In the genomic region with DNA sequence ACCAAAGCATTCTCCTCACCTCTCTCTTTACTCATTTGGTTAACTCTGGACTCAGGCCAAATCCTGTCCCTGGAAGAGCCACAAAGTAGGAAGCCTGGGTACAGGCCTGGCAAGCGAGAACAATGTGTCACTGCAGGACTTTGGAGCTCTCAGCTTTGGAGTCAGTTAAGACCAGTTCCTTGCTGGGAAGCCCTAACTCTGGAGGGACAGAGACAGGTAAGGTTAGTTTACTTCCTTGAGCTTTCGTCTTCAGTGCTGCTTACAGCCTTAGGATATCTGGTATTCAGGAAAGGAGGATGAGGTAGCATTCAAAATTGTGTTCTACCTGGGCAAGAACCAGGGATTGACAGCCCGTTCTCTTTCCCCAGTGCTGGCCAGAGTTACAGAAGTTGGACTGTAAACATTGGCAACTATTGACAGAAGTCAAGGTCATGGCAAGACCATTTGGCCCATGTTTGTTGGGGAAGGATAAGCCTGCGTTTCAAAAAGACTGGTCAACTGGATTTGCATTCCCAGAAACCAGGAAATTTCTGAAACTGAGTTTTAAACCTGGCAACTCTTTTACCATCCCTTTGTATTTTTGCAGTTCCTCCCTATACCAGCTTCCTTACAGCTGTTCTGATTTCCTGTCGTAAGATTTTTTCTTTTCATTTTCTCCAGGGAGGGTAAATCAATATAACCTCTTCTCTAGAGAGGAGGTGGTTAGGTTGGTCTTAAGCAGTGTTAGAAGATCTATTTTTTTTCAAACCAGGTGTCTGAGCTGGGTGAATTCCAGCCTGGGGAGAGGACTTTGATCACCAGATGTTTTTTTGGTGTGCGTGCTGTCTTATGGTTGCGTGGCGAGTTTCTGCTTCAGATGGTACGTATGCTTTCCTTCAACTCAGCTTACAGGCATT, we compare ENCODE assay signal across 1 cellular context.
TF ChIP-seq lines count a peak whose summit lies in the region.

A gene with protein sequence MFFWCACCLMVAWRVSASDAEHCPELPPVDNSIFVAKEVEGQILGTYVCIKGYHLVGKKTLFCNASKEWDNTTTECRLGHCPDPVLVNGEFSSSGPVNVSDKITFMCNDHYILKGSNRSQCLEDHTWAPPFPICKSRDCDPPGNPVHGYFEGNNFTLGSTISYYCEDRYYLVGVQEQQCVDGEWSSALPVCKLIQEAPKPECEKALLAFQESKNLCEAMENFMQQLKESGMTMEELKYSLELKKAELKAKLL (plus strand): TSS at position 130 of the 896 bp plus-strand sequence. CDS start 672 bp downstream, at position 802.

TF ChIP-seq in HepG2, 621 proteins besides CTCF, POLR2A, EP300 and RAD21 (continued from another document):
- TF ChIP-seq, protein P1, sequence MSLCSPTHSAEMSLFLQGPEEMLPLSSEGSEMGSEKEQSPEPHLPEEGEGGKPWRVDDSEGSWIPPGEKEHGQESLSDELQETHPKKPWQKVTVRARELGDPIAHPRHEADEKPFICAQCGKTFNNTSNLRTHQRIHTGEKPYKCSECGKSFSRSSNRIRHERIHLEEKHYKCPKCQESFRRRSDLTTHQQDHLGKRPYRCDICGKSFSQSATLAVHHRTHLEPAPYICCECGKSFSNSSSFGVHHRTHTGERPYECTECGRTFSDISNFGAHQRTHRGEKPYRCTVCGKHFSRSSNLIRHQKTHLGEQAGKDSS (CRISPR knock-in tag; IDR thresholded peaks at IDR 0.05; ENCODE audit: borderline replicate concordance, low read depth) = 0 out of 2 replicates have a peak, but pooled peaks have one; percentile 71
- TF ChIP-seq, protein P2, sequence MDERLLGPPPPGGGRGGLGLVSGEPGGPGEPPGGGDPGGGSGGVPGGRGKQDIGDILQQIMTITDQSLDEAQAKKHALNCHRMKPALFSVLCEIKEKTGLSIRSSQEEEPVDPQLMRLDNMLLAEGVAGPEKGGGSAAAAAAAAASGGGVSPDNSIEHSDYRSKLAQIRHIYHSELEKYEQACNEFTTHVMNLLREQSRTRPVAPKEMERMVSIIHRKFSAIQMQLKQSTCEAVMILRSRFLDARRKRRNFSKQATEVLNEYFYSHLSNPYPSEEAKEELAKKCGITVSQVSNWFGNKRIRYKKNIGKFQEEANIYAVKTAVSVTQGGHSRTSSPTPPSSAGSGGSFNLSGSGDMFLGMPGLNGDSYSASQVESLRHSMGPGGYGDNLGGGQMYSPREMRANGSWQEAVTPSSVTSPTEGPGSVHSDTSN (CRISPR knock-in tag; IDR thresholded peaks at IDR 0.05) = peak; percentile 70; the same call in 1 of the 2 replicates
- TF ChIP-seq, protein P3, sequence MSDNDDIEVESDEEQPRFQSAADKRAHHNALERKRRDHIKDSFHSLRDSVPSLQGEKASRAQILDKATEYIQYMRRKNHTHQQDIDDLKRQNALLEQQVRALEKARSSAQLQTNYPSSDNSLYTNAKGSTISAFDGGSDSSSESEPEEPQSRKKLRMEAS (IDR thresholded peaks at IDR 0.05) = peak; percentile 39
- no peak for TF ChIP-seq ZNF776 (CRISPR knock-in tag; IDR thresholded peaks at IDR 0.05)
- no peak for TF ChIP-seq ZNF441 (CRISPR knock-in tag; IDR thresholded peaks at IDR 0.05; ENCODE audit: borderline replicate concordance)
